Comparison of ENCODE assay signal across 13 cellular contexts in genomic region chrX:21373001-21373400, GRCh38. TPM values are rescaled to one million over a fixed set of nuclear protein-coding genes. Genes with fewer than 3 reads are reported as not detected.
A peak's percentile ranks its signal among the peaks of the same experiment; 100 is the strongest.
DNase-seq lines count a peak whose midpoint lies in the region; ATAC-seq lines count a peak whose summit lies in the region.
"Had no signal": no experiment of that assay in that cellular context is flagged by ENCODE, and none has a peak within 500 bp of the region (broad histone marks: within the 10 kb centered on the region; RNA-seq: fewer than 3 reads in every experiment).

No MANE protein-coding gene starts in this region.

- peak overlapping the region; percentile 45 for H3K4me3 ChIP-seq in CD8-positive, alpha-beta memory T cell (ENCODE audit: low read length)
- H3K4me3 ChIP-seq in HUES48 (ENCODE audit: low read depth, low read length): peak overlapping the region; percentile 87

- DNase-seq in CD8-positive, alpha-beta memory T cell: peak in 1 of 5 donors; percentile 1
- no peak for DNase-seq in activated naive CD8-positive, alpha-beta T cell treated with anti-CD3 and anti-CD28 coated beads for 36 hours
- no peak for DNase-seq in natural killer cell treated with Interleukin-12 subunit alpha and Interleukin-12 subunit beta and Interleukin-15 and Interleukin-18, amount 100 ng/mL, for 72 hours (ENCODE audit: low spot score)
- no peak for DNase-seq in posterior cingulate gyrus
- DNase-seq in NCI-H524 treated with DMSO at 0.1 percent for 48 hours (lab: John Stamatoyannopoulos, UW): no peak
- no peak for DNase-seq in pons (ENCODE audit: low spot score)
- DNase-seq: Caco-2, foreskin keratinocyte, small intestine, T1000 had no signal

- intact Hi-C loops in posterior cingulate gyrus (cut with DNase I): no loop called here

- no peaks in the 10 kb centered on the region for H3K36me3 ChIP-seq in CD8-positive, alpha-beta memory T cell (ENCODE audit: insufficient read depth, low read length)
- H3K36me3 ChIP-seq in HUES48 (ENCODE audit: control insufficient read depth, insufficient read depth, low read length): no peaks in the 10 kb centered on the region
- H3K36me3 ChIP-seq: thyroid gland had no signal

- H3K9me3 ChIP-seq in CD8-positive, alpha-beta memory T cell (ENCODE audit: low read length): no peaks in the 10 kb centered on the region
- no peaks in the 10 kb centered on the region for H3K9me3 ChIP-seq in HUES48 (ENCODE audit: control insufficient read depth, insufficient read depth, low read length)
- H3K9me3 ChIP-seq: Caco-2, thyroid gland had no signal

- peaks cover 14 to 20% (median 15%) of the 10 kb centered on the region in 3 donors for H3K4me1 Mint-ChIP-seq in CD8-positive, alpha-beta memory T cell
- H3K4me1 Mint-ChIP-seq in activated naive CD8-positive, alpha-beta T cell treated with anti-CD3 and anti-CD28 coated beads for 36 hours: peaks cover 12% of the 10 kb centered on the region
- H3K4me1 Mint-ChIP-seq in natural killer cell treated with Interleukin-12 subunit alpha and Interleukin-12 subunit beta and Interleukin-15 and Interleukin-18, amount 100 ng/mL, for 72 hours (ENCODE audit: low read depth in 2 of 2): peaks cover 0 to 2% of the 10 kb centered on the region in 2 donors

- H3K27ac ChIP-seq in CD8-positive, alpha-beta memory T cell (ENCODE audit: low read depth, low read length): no peak overlapping the region
- no peak overlapping the region for H3K27ac ChIP-seq in HUES48 (ENCODE audit: low read depth, low read length)
- H3K27ac ChIP-seq: foreskin keratinocyte, thyroid gland had no signal

- no peaks in the 10 kb centered on the region for H3K27me3 Mint-ChIP-seq in CD8-positive, alpha-beta memory T cell
- H3K27me3 Mint-ChIP-seq in activated naive CD8-positive, alpha-beta T cell treated with anti-CD3 and anti-CD28 coated beads for 36 hours: no peaks in the 10 kb centered on the region
- H3K27me3 Mint-ChIP-seq in natural killer cell treated with Interleukin-12 subunit alpha and Interleukin-12 subunit beta and Interleukin-15 and Interleukin-18, amount 100 ng/mL, for 72 hours: peaks cover 12% of the 10 kb centered on the region in 2 donors
- H3K27me3 Mint-ChIP-seq: naive B cell had no signal

- H3K27me3 ChIP-seq in CD8-positive, alpha-beta memory T cell (ENCODE audit: insufficient read depth, low read length, poor library complexity, severe bottlenecking): no peaks in the 10 kb centered on the region
- peaks cover 22% of the 10 kb centered on the region for H3K27me3 ChIP-seq in HUES48 (ENCODE audit: control insufficient read depth, insufficient read depth, low read length)
- H3K27me3 ChIP-seq: thyroid gland had no signal

- H3K4me1 ChIP-seq in CD8-positive, alpha-beta memory T cell (ENCODE audit: insufficient read depth, low read length): no peaks in the 10 kb centered on the region
- H3K4me1 ChIP-seq in HUES48 (ENCODE audit: control insufficient read depth, insufficient read depth, low read length): peaks cover 14% of the 10 kb centered on the region; the same call in 1 of the 2 replicates
- H3K4me1 ChIP-seq: Caco-2, foreskin keratinocyte, thyroid gland had no signal

- CTCF ChIA-PET in CD8-positive, alpha-beta memory T cell (lab: Charles Lee): no interaction called here

- H3K36me3 Mint-ChIP-seq in CD8-positive, alpha-beta memory T cell: no peaks in the 10 kb centered on the region
- no peaks in the 10 kb centered on the region for H3K36me3 Mint-ChIP-seq in activated naive CD8-positive, alpha-beta T cell treated with anti-CD3 and anti-CD28 coated beads for 36 hours
- no peaks in the 10 kb centered on the region for H3K36me3 Mint-ChIP-seq in natural killer cell treated with Interleukin-12 subunit alpha and Interleukin-12 subunit beta and Interleukin-15 and Interleukin-18, amount 100 ng/mL, for 72 hours
- H3K36me3 Mint-ChIP-seq: naive B cell had no signal

- no peak for ATAC-seq in natural killer cell treated with Interleukin-12 subunit alpha and Interleukin-12 subunit beta and Interleukin-15 and Interleukin-18, amount 100 ng/mL, for 72 hours

- POLR2A ChIA-PET in CD8-positive, alpha-beta memory T cell (lab: Charles Lee): no interaction called here

- peak overlapping the region in 5 of 7 donors; percentile 34 to 78 (median 61) for H3K4me3 Mint-ChIP-seq in CD8-positive, alpha-beta memory T cell
- peak overlapping the region; percentile 65 for H3K4me3 Mint-ChIP-seq in activated naive CD8-positive, alpha-beta T cell treated with anti-CD3 and anti-CD28 coated beads for 36 hours
- H3K4me3 Mint-ChIP-seq in natural killer cell treated with Interleukin-12 subunit alpha and Interleukin-12 subunit beta and Interleukin-15 and Interleukin-18, amount 100 ng/mL, for 72 hours: peak overlapping the region; percentile 19

- H3K9me3 Mint-ChIP-seq in CD8-positive, alpha-beta memory T cell: peaks cover 0 to 3% (median 0%) of the 10 kb centered on the region in 5 donors
- H3K9me3 Mint-ChIP-seq in activated naive CD8-positive, alpha-beta T cell treated with anti-CD3 and anti-CD28 coated beads for 36 hours: no peaks in the 10 kb centered on the region
- no peaks in the 10 kb centered on the region for H3K9me3 Mint-ChIP-seq in natural killer cell treated with Interleukin-12 subunit alpha and Interleukin-12 subunit beta and Interleukin-15 and Interleukin-18, amount 100 ng/mL, for 72 hours
- H3K9me3 Mint-ChIP-seq: naive B cell had no signal

- no peak overlapping the region for H3K27ac Mint-ChIP-seq in CD8-positive, alpha-beta memory T cell
- no peak overlapping the region for H3K27ac Mint-ChIP-seq in activated naive CD8-positive, alpha-beta T cell treated with anti-CD3 and anti-CD28 coated beads for 36 hours
- H3K27ac Mint-ChIP-seq in natural killer cell treated with Interleukin-12 subunit alpha and Interleukin-12 subunit beta and Interleukin-15 and Interleukin-18, amount 100 ng/mL, for 72 hours: no peak overlapping the region

- no peak overlapping the region for H3K9ac ChIP-seq in HUES48 (ENCODE audit: low read depth, low read length)

RNA-seq across cellular contexts. Expression of gene CNKSR2, which starts 1.2 kb away (rescaled TPM):
- total RNA-seq in CD8-positive, alpha-beta memory T cell: 1 to 10 TPM; 4.1 to 5.8 TPM
- 4.2 TPM for polyA plus RNA-seq in CD8-positive, alpha-beta memory T cell
- total RNA-seq in activated naive CD8-positive, alpha-beta T cell treated with anti-CD3 and anti-CD28 coated beads for 36 hours: 1 to 10 TPM; 9.0 to 9.6 TPM
- total RNA-seq in natural killer cell treated with Interleukin-12 subunit alpha and Interleukin-12 subunit beta and Interleukin-15 and Interleukin-18, amount 100 ng/mL, for 72 hours: 1 to 10 TPM in 1 of 2 donors, under 1 TPM in 1; 0.98 to 2.4 TPM
- total RNA-seq: Caco-2 had no signal
